8 cellular contexts compared by ENCODE assay signal in the genomic region with DNA sequence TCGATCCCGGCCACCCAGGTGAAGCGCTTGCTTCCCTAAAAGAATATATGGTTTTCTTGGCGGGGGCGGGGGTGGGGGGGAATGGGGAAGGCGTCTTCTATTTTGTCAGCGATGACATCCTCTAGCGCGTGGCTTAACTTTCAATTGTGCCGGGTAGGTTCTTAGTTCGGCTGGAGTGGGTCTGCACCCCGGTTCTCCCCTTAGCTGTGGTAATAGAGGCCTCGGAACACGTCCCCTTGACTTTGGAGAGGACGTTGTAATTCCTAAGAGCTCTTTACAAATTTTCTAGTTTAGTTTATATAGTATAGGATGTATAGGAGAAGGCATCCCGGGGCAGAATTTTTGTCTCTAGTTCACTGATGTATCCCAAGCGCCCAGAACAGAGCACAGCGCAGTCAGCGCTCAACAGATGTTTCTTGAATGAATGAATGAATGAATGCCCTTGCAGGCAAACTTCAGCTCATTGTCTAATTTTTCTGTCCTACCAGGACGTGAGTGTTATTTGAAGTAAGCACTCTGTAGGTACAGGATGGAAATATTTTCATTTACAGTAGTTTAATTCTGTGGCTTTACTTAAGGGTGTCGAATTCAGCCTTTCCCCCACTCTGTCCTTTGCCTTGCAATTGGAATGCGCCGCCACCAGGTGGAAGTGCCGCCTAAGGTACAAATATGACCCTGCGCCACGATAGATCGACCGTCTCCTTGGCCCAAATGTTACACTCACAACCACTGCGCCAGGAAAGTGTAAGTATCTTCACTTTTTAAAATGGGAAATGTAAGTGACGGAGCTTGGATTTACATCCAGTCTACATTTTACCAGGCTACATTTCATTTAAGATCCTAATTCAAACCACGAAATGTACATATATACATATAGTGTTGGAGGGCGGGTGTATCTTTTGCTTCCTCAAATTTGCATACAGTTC. TPM values are rescaled to one million over a fixed set of nuclear protein-coding genes. Genes with fewer than 3 reads are reported as not detected.
DNase-seq lines count a peak whose midpoint lies in the region; ATAC-seq, FAIRE-seq and TF ChIP-seq lines count a peak whose summit lies in the region.

No MANE protein-coding gene starts in this region.

- WGBS in gastroesophageal sphincter (ENCODE audit: low coverage in 1 of 2), 2 donors: 7% methylated on average over 18 to 20 of the region's 32 CpGs
- WGBS in neuronal stem cell (ENCODE audit: extremely low coverage in 2 of 2, insufficient read length in 2 of 2, insufficient replicate concordance in 1 of 2), 2 donors: no CpG with 5 or more reads among the region's 32 CpGs

- H3K27me3 ChIP-seq in gastroesophageal sphincter (no peaks in the 10 kb centered on the region), neuronal stem cell (ENCODE audit: control insufficient read depth in 3 of 3, insufficient read depth in 3 of 3, low read depth in 1 of 3, low read length in 3 of 3) (no peaks in the 10 kb centered on the region)

- peak overlapping the region; percentile 77 to 89 (median 82) for H3K27ac ChIP-seq in gastroesophageal sphincter
- H3K27ac ChIP-seq in neuronal stem cell (replicated peaks; ENCODE audit: low read length): no peak overlapping the region

- peaks cover 4 to 43% (median 23%) of the 10 kb centered on the region in 3 donors for H3K4me1 ChIP-seq in gastroesophageal sphincter
- peaks cover 0 to 3% of the 10 kb centered on the region in 2 donors for H3K4me1 ChIP-seq in neuronal stem cell (ENCODE audit: control insufficient read depth in 2 of 2, insufficient read depth in 1 of 2, low read depth in 1 of 2, low read length in 2 of 2)

- TF ChIP-seq POLR2A in H54 (IDR thresholded peaks at IDR 0.05; ENCODE audit: low read depth, low read length): no peak
- TF ChIP-seq POLR2A in gastroesophageal sphincter (IDR thresholded peaks at IDR 0.05): no peak

- peak overlapping the region; percentile 78 for H3K4me2 ChIP-seq in neuronal stem cell (ENCODE audit: insufficient read depth, low read length, poor library complexity, severe bottlenecking)

- no peak overlapping the region for H2BK120ac ChIP-seq in neuronal stem cell (ENCODE audit: low read depth, low read length)

- H3K14ac ChIP-seq in neuronal stem cell (ENCODE audit: low read length): no peak overlapping the region

- no peak overlapping the region for H3K23ac ChIP-seq in neuronal stem cell (ENCODE audit: low read depth, low read length, poor library complexity)

- peak overlapping the region; percentile 98 for H2AFZ ChIP-seq in neuronal stem cell (ENCODE audit: low read length)

- no peaks in the 10 kb centered on the region for H3K79me1 ChIP-seq in neuronal stem cell (ENCODE audit: low read depth, low read length)

- FAIRE-seq in H54 (lab: Jason Lieb, UNC): peak; percentile 71

- H4K8ac ChIP-seq in neuronal stem cell (ENCODE audit: low read depth, low read length): no peak overlapping the region

- peak; percentile 81 for TF ChIP-seq CTCF in LNCAP (IDR thresholded peaks at IDR 0.05)
- TF ChIP-seq CTCF in gastroesophageal sphincter (IDR thresholded peaks at IDR 0.05): peak; percentile 92 to 96 (median 94)

- H3K36me3 ChIP-seq in gastroesophageal sphincter (peaks cover 0 to 29% of the 10 kb centered on the region in 2 donors), neuronal stem cell (replicated peaks in 1 of 2; ENCODE audit: control insufficient read depth in 2 of 2, insufficient read depth in 2 of 2, low read length in 2 of 2) (peaks cover 8 to 33% of the 10 kb centered on the region in 2 donors)

- H3K4me3 ChIP-seq in gastroesophageal sphincter: peak overlapping the region; percentile 70 to 83
- peak overlapping the region; percentile 62 to 92 for H3K4me3 ChIP-seq in neuronal stem cell (ENCODE audit: low read length in 2 of 2)

- no peak overlapping the region for H4K91ac ChIP-seq in neuronal stem cell (ENCODE audit: low read depth, low read length, poor library complexity)

- H3K18ac ChIP-seq in neuronal stem cell (ENCODE audit: low read length): peak overlapping the region; percentile 83

- H3K4ac ChIP-seq in neuronal stem cell (ENCODE audit: low read length): no peak overlapping the region

- peak; percentile 85 for DNase-seq in ELR (ENCODE audit: low read depth)
- peak; percentile 58 for DNase-seq in H54 (ENCODE audit: insufficient read length, low spot score)
- DNase-seq in SHP77 treated with DMSO at 0.1 percent for 48 hours (lab: John Stamatoyannopoulos, UW): peak; percentile 38
- DNase-seq in activated naive CD4-positive, alpha-beta T cell (lab: John Stamatoyannopoulos, UW): peak; percentile 34 to 65 (median 44)
- peak; percentile 73 for DNase-seq in neuronal stem cell (ENCODE audit: low spot score)
- DNase-seq in stromal cell of bone marrow (ENCODE audit: low read depth): peak; percentile 60

- ATAC-seq in gastroesophageal sphincter: peak; percentile 91

- no peak overlapping the region for H2BK5ac ChIP-seq in neuronal stem cell (ENCODE audit: low read length)

- H2AK5ac ChIP-seq in neuronal stem cell (ENCODE audit: low read depth, low read length): no peak overlapping the region

- H2BK15ac ChIP-seq in neuronal stem cell (ENCODE audit: low read length): peak overlapping the region; percentile 39

- H3K9ac ChIP-seq in neuronal stem cell (ENCODE audit: low read depth, low read length, poor library complexity): no peak overlapping the region

- TF ChIP-seq EP300 in gastroesophageal sphincter (IDR thresholded peaks at IDR 0.05): no peak

- H3K9me3 ChIP-seq in gastroesophageal sphincter (no peaks in the 10 kb centered on the region), neuronal stem cell (replicated peaks in 1 of 2; ENCODE audit: control insufficient read depth in 2 of 2, insufficient read depth in 1 of 2, low read depth in 1 of 2, low read length in 2 of 2) (no peaks in the 10 kb centered on the region)

- H2BK12ac ChIP-seq in neuronal stem cell (ENCODE audit: low read length): no peak overlapping the region

RNA-seq across cellular contexts. Expression of gene MRPL39, which starts 0.8 kb away (rescaled TPM):
- 10 to 100 TPM; 17.0 to 37.4 (median 25.4) TPM for total RNA-seq in gastroesophageal sphincter
- 41.9 TPM for polyA plus RNA-seq in neuronal stem cell (2013, experiment 1 of 2)
- 42.4 TPM for polyA plus RNA-seq in neuronal stem cell (2013, experiment 2 of 2)

RNA-seq across cellular contexts. Expression of gene JAM2, which starts 31.0 kb away (rescaled TPM):
- total RNA-seq in gastroesophageal sphincter: 10 to 100 TPM; 24.9 to 59.5 (median 38.2) TPM
- polyA plus RNA-seq in neuronal stem cell (2013, experiment 1 of 2): 9.7 TPM
- polyA plus RNA-seq in neuronal stem cell (2013, experiment 2 of 2): 9.1 TPM
